ENCODE assay signal across 12 cellular contexts in genomic region chr19:55398200-55398947, GRCh38. TPM values are rescaled to one million over a fixed set of nuclear protein-coding genes. Genes with fewer than 3 reads are reported as not detected.
DNase-seq lines count a peak whose midpoint lies in the region; ATAC-seq and TF ChIP-seq lines count a peak whose summit lies in the region.
"Had no signal": no experiment of that assay in that cellular context is flagged by ENCODE, and none has a peak within 500 bp of the region (broad histone marks: within the 10 kb centered on the region; RNA-seq: fewer than 3 reads in every experiment).

No MANE protein-coding gene starts in this region.

- intact Hi-C loops in CD14-positive monocyte (cut with micrococcal nuclease) (no loop called here), heart left ventricle (cut with DNase I) (no loop called here)

- TF ChIP-seq POLR2A in heart left ventricle (IDR thresholded peaks at IDR 0.05), result no peak

- no peak for TF ChIP-seq CTCF in CD14-positive monocyte (IDR thresholded peaks at IDR 0.05)
- no peak for TF ChIP-seq CTCF in GM20000 (IDR thresholded peaks at IDR 0.05; ENCODE audit: extremely low read depth, missing control alignments)
- no peak for TF ChIP-seq CTCF in heart left ventricle (IDR thresholded peaks at IDR 0.05)

- peaks cover 0 to 12% (median 0%) of the 10 kb centered on the region in 12 donors for H3K4me1 ChIP-seq in heart left ventricle
- H3K4me1 ChIP-seq: gastroesophageal sphincter had no signal

- H3K9me3 ChIP-seq in heart left ventricle, result no peaks in the 10 kb centered on the region
- H3K9me3 ChIP-seq: gastroesophageal sphincter had no signal

- 87 to 92% (median 90%) methylated on average over 13 of the region's 13 CpGs for WGBS in heart left ventricle, 4 donors

- peaks cover 0 to 34% (median 28%) of the 10 kb centered on the region in 9 donors for H3K36me3 ChIP-seq in heart left ventricle

- ATAC-seq in activated naive CD8-positive, alpha-beta T cell treated with anti-CD3 and anti-CD28 coated beads, Interleukin-2, amount 10 ng/mL, durations not matched to agents 7 days and 5 days (ENCODE audit: low read depth), result no peak
- no peak for ATAC-seq in heart left ventricle
- ATAC-seq: gastroesophageal sphincter had no signal

- peak overlapping the region in 1 of 12 donors; percentile 32 for H3K27ac ChIP-seq in heart left ventricle
- H3K27ac ChIP-seq: dorsolateral prefrontal cortex, gastroesophageal sphincter had no signal

- no peaks in the 10 kb centered on the region for H3K27me3 ChIP-seq in heart left ventricle
- H3K27me3 ChIP-seq: dorsolateral prefrontal cortex, gastroesophageal sphincter had no signal

- POLR2A ChIA-PET in activated naive CD8-positive, alpha-beta T cell treated with anti-CD3 and anti-CD28 coated beads, Interleukin-2, amount 10 ng/mL, durations not matched to agents 7 days and 5 days (lab: Charles Lee), result interaction anchor here (1.0 to 12.9 kb wide), 6 partner anchors 7 to 59 kb away, joined by 4 to 211 read pairs (median 10); partner anchors contain the start of genes KMT5C, RPL28, TMEM238 and UBE2S

- DNase-seq in CD14-positive monocyte (ENCODE audit: low spot score) (no peak), GM20000 (ENCODE audit: low spot score) (peak; percentile 74), NCI-H1436 treated with DMSO at 0.1 percent for 48 hours (lab: John Stamatoyannopoulos, UW) (no peak), heart left ventricle (no peak), LoVo (ENCODE audit: low spot score) (no peak)
- no peak for DNase-seq in activated naive CD8-positive, alpha-beta T cell treated with anti-CD3 and anti-CD28 coated beads, Interleukin-2, amount 10 ng/mL, durations not matched to agents 7 days and 5 days
- DNase-seq: dorsolateral prefrontal cortex, WERI-Rb-1 had no signal

- peaks cover 26 to 33% of the 10 kb centered on the region in 2 donors for H3K36me3 Mint-ChIP-seq in CD14-positive monocyte
- H3K36me3 Mint-ChIP-seq in activated naive CD8-positive, alpha-beta T cell treated with anti-CD3 and anti-CD28 coated beads, Interleukin-2, amount 10 ng/mL, durations not matched to agents 7 days and 5 days, result peaks cover 17% of the 10 kb centered on the region

- H3K4me3 Mint-ChIP-seq in CD14-positive monocyte, result peak overlapping the region; percentile 80 to 86
- H3K4me3 Mint-ChIP-seq in activated naive CD8-positive, alpha-beta T cell treated with anti-CD3 and anti-CD28 coated beads, Interleukin-2, amount 10 ng/mL, durations not matched to agents 7 days and 5 days, result no peak overlapping the region
- H3K4me3 Mint-ChIP-seq: activated naive CD4-positive, alpha-beta T cell treated with anti-CD3 and anti-CD28 coated beads, Interleukin-2, amount 50 U/mL, for 24 hours had no signal

- peak overlapping the region; percentile 86 to 96 (median 92) for H3K27ac Mint-ChIP-seq in CD14-positive monocyte
- peak overlapping the region; percentile 37 for H3K27ac Mint-ChIP-seq in activated naive CD8-positive, alpha-beta T cell treated with anti-CD3 and anti-CD28 coated beads, Interleukin-2, amount 10 ng/mL, durations not matched to agents 7 days and 5 days
- H3K27ac Mint-ChIP-seq: activated naive CD4-positive, alpha-beta T cell treated with anti-CD3 and anti-CD28 coated beads, Interleukin-2, amount 50 U/mL, for 24 hours had no signal

- peak overlapping the region in 1 of 12 donors; percentile 27 for H3K4me3 ChIP-seq in heart left ventricle
- H3K4me3 ChIP-seq: dorsolateral prefrontal cortex, gastroesophageal sphincter had no signal

- H3K27me3 Mint-ChIP-seq in CD14-positive monocyte (ENCODE audit: low read depth in 3 of 3), result peaks cover 0 to 2% (median 0%) of the 10 kb centered on the region in 3 donors
- H3K27me3 Mint-ChIP-seq in activated naive CD8-positive, alpha-beta T cell treated with anti-CD3 and anti-CD28 coated beads, Interleukin-2, amount 10 ng/mL, durations not matched to agents 7 days and 5 days, result no peaks in the 10 kb centered on the region
- H3K27me3 Mint-ChIP-seq: activated naive CD4-positive, alpha-beta T cell treated with anti-CD3 and anti-CD28 coated beads, Interleukin-2, amount 50 U/mL, for 24 hours; IgD-negative memory B cell had no signal

- H3K4me1 Mint-ChIP-seq in CD14-positive monocyte, result peaks cover 47% of the 10 kb centered on the region
- peaks cover 14% of the 10 kb centered on the region for H3K4me1 Mint-ChIP-seq in activated naive CD8-positive, alpha-beta T cell treated with anti-CD3 and anti-CD28 coated beads, Interleukin-2, amount 10 ng/mL, durations not matched to agents 7 days and 5 days

- H3K9me3 Mint-ChIP-seq in CD14-positive monocyte, result peaks cover 0 to 2% (median 0%) of the 10 kb centered on the region in 7 donors
- H3K9me3 Mint-ChIP-seq in activated naive CD8-positive, alpha-beta T cell treated with anti-CD3 and anti-CD28 coated beads, Interleukin-2, amount 10 ng/mL, durations not matched to agents 7 days and 5 days, result no peaks in the 10 kb centered on the region
- H3K9me3 Mint-ChIP-seq: activated naive CD4-positive, alpha-beta T cell treated with anti-CD3 and anti-CD28 coated beads, Interleukin-2, amount 50 U/mL, for 24 hours; IgD-negative memory B cell had no signal

RNA-seq across cellular contexts. Expression of gene UBE2S, which starts 9.2 kb away (rescaled TPM):
- polyA plus RNA-seq in CD14-positive monocyte, result 10 to 100 TPM; 16.1 to 21.9 TPM
- total RNA-seq in activated naive CD8-positive, alpha-beta T cell treated with anti-CD3 and anti-CD28 coated beads, Interleukin-2, amount 10 ng/mL, durations not matched to agents 7 days and 5 days, result 100 to 1,000 TPM; 184 to 203 TPM
- total RNA-seq in heart left ventricle, result 10 to 100 TPM; 16.5 to 51.8 (median 29.1) TPM
- polyA plus RNA-seq in heart left ventricle, result 10 to 100 TPM; 10.9 to 27.3 TPM

RNA-seq across cellular contexts. Expression of gene RPL28, which starts 12.6 kb away (rescaled TPM):
- polyA plus RNA-seq in CD14-positive monocyte (100 to 1,000 TPM; 199 to 208 TPM), heart left ventricle (1,000 to 10,000 TPM in 1 of 2 donors, 100 to 1,000 TPM in 1; 768 to 1,391 TPM)
- total RNA-seq in activated naive CD8-positive, alpha-beta T cell treated with anti-CD3 and anti-CD28 coated beads, Interleukin-2, amount 10 ng/mL, durations not matched to agents 7 days and 5 days, result 1,000 to 10,000 TPM; 3,030 to 3,043 TPM
- 1,000 to 10,000 TPM in 1 of 9 donors, 100 to 1,000 TPM in 8; 196 to 1,019 (median 565) TPM for total RNA-seq in heart left ventricle

RNA-seq across cellular contexts. Expression of gene TMEM238, which starts 14.3 kb away (rescaled TPM):
- polyA plus RNA-seq in CD14-positive monocyte (not detected), heart left ventricle (not detected)
- total RNA-seq in activated naive CD8-positive, alpha-beta T cell treated with anti-CD3 and anti-CD28 coated beads, Interleukin-2, amount 10 ng/mL, durations not matched to agents 7 days and 5 days, result 10 to 100 TPM; 17.0 to 19.8 TPM
- 1 to 10 TPM in 2 of 9 donors, under 1 TPM in 5, not detected in 2; 0.35 to 2.2 (median 0.56) TPM for total RNA-seq in heart left ventricle
- total RNA-seq: H4 had no signal

RNA-seq across cellular contexts. Expression of gene TMEM190, which starts 21.7 kb away (rescaled TPM):
- polyA plus RNA-seq in CD14-positive monocyte, result not detected
- not detected for total RNA-seq in activated naive CD8-positive, alpha-beta T cell treated with anti-CD3 and anti-CD28 coated beads, Interleukin-2, amount 10 ng/mL, durations not matched to agents 7 days and 5 days
- not detected for total RNA-seq in heart left ventricle
- not detected for polyA plus RNA-seq in heart left ventricle
- total RNA-seq: dorsolateral prefrontal cortex, gastroesophageal sphincter, H4 had no signal
- polyA plus RNA-seq: IgD-negative memory B cell had no signal

RNA-seq across cellular contexts. Expression of gene IL11, which starts 28.1 kb away (rescaled TPM):
- polyA plus RNA-seq in CD14-positive monocyte (not detected), heart left ventricle (under 1 TPM in 1 of 2 donors, not detected in 1; 0.25 TPM)
- total RNA-seq in activated naive CD8-positive, alpha-beta T cell treated with anti-CD3 and anti-CD28 coated beads, Interleukin-2, amount 10 ng/mL, durations not matched to agents 7 days and 5 days, result under 1 TPM; 0.53 to 0.60 TPM
- under 1 TPM in 2 of 9 donors, not detected in 7; 0.11 to 0.43 TPM for total RNA-seq in heart left ventricle
- polyA plus RNA-seq: IgD-negative memory B cell had no signal

Comparison
In these comparisons a context has a peak if more than half of its experiments do, and no peak if none do; other contexts are left out.
1. RNA of gene TMEM238, which starts 14.3 kb away (total RNA-seq): 17.0 to 19.8 TPM in activated naive CD8-positive, alpha-beta T cell treated with anti-CD3 and anti-CD28 coated beads, Interleukin-2, amount 10 ng/mL, durations not matched to agents 7 days and 5 days; 0.35 to 2.2 TPM in heart left ventricle; every median in the first group is over 4 times any median in the second.